1 cellular context compared by ENCODE assay signal in the genomic region with DNA sequence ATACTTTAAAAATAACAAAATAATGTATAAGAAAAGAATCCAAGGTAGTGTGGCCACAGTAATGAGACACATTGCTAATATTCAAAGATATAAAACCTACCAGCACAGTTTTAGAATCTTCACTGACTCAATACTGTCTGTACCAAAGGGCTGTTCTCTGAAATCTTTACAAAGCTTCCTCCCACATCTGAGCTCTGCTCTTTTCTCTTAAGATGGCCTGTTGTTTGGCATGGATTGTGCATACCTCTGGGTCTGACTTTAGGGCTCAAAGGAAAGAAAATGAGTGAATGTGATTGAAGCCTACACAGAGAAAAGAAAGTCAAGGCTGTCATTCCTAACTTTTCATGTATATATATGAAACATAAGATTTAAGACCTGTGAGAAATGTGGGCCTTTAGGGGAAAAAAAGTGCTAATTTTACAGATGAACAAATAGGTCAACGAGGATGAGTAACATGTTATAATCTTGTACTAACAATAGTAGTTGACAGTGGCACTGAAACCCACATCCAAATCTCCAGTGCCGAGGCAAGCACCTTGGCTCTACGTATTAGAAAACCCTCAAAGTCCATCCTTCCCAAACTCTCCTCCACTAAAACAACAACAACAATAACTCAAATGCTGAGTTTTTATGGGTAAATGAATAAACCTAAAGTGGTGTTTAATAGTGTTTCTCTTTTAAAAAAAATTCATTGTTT.
TF ChIP-seq lines count a peak whose summit lies in the region.

No MANE protein-coding gene starts in this region.

TF ChIP-seq in IMR-90, 13 proteins besides CTCF, POLR2A, EP300 and RAD21:
- TF ChIP-seq MAZ (IDR thresholded peaks at IDR 0.05; ENCODE audit: borderline replicate concordance, low read depth, low read length) = no peak
- TF ChIP-seq, protein P1, sequence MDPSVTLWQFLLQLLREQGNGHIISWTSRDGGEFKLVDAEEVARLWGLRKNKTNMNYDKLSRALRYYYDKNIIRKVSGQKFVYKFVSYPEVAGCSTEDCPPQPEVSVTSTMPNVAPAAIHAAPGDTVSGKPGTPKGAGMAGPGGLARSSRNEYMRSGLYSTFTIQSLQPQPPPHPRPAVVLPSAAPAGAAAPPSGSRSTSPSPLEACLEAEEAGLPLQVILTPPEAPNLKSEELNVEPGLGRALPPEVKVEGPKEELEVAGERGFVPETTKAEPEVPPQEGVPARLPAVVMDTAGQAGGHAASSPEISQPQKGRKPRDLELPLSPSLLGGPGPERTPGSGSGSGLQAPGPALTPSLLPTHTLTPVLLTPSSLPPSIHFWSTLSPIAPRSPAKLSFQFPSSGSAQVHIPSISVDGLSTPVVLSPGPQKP (IDR thresholded peaks at IDR 0.05; ENCODE audit: borderline replicate concordance, low read depth, low read length) = no peak
- TF ChIP-seq RCOR1 (IDR thresholded peaks at IDR 0.05; ENCODE audit: insufficient replicate concordance, low read length) = no peak
- no peak for TF ChIP-seq CHD1 (IDR thresholded peaks at IDR 0.05; ENCODE audit: low read depth, low read length)
- TF ChIP-seq SMC3 (IDR thresholded peaks at IDR 0.05; ENCODE audit: low read depth, low read length) = no peak
- TF ChIP-seq USF2 (IDR thresholded peaks at IDR 0.05; ENCODE audit: low read depth, low read length) = no peak
- TF ChIP-seq RFX5 (IDR thresholded peaks at IDR 0.05; ENCODE audit: low read depth, low read length) = no peak
- no peak for TF ChIP-seq MAFK (IDR thresholded peaks at IDR 0.05; ENCODE audit: low read depth, low read length)
- no peak for TF ChIP-seq CEBPB (IDR thresholded peaks at IDR 0.05; ENCODE audit: low read depth, low read length)
- TF ChIP-seq FOS (IDR thresholded peaks at IDR 0.05; ENCODE audit: low read depth, low read length) = no peak
- no peak for TF ChIP-seq NFE2L2 (IDR thresholded peaks at IDR 0.05; ENCODE audit: low read depth, low read length)
- TF ChIP-seq MXI1 (IDR thresholded peaks at IDR 0.05; ENCODE audit: borderline replicate concordance, low read depth, low read length) = no peak
- no peak for TF ChIP-seq BHLHE40 (IDR thresholded peaks at IDR 0.05; ENCODE audit: low read depth, low read length)
